In the genomic region with DNA sequence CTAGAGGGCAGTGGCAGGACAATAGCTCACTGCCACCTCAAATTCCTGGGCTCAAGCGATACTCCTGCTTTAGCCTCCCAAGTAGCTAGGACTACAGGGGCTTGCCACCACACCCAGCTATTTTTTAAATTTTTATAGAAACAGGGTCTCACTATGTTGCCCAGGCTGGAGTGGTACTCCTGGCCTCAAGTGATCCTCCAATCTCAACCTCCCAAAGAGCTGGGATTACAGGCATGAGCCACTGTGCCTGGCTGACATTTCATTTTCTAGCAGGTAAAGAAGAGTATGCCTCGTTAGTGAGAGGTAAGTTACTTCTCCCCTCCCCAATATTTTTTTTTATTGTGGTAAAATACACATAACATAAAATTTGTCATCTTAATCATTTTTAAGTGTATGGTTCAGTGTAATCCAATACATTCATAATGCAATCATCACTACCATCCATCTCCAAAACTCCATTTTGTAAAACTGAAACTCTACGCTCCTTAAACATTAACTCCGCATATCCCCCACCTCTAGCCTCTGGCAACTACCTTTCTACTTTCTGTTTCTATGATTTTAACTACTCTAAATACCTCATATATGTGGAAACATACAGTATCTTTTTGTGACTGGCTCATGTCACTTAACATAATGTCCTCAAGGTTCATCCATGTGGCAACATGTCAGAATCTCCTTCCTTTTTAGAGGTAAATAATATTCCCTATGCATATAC, we compare ENCODE assay signal across 28 cellular contexts. TPM values are rescaled to one million over a fixed set of nuclear protein-coding genes. Genes with fewer than 3 reads are reported as not detected.
DNase-seq lines count a peak whose midpoint lies in the region; ATAC-seq and TF ChIP-seq lines count a peak whose summit lies in the region.
"Had no signal": no experiment of that assay in that cellular context is flagged by ENCODE, and none has a peak within 500 bp of the region (broad histone marks: within the 10 kb centered on the region; RNA-seq: fewer than 3 reads in every experiment).

No MANE protein-coding gene starts in this region.

- no peak overlapping the region for H3K4me3 ChIP-seq in left lung
- H3K4me3 ChIP-seq: colonic mucosa, HAP-1, lung, psoas muscle, stomach, transverse colon had no signal

- no peaks in the 10 kb centered on the region for H3K4me1 ChIP-seq in left lung
- H3K4me1 ChIP-seq: colonic mucosa, HAP-1, psoas muscle had no signal

- no peak overlapping the region for H3K27ac ChIP-seq in left lung
- H3K27ac ChIP-seq: colonic mucosa, psoas muscle, stomach, transverse colon had no signal

- H3K4me1 Mint-ChIP-seq in central memory CD8-positive, alpha-beta T cell: peaks cover 58% of the 10 kb centered on the region

- H3K36me3 Mint-ChIP-seq in central memory CD8-positive, alpha-beta T cell (ENCODE audit: insufficient read depth): peaks cover 9% of the 10 kb centered on the region

- no peaks in the 10 kb centered on the region for H3K27me3 Mint-ChIP-seq in central memory CD8-positive, alpha-beta T cell
- H3K27me3 Mint-ChIP-seq: IgD-negative memory B cell had no signal

- intact Hi-C loops in left lung (cut with DNase I): no loop called here

- H3K4me3 Mint-ChIP-seq in central memory CD8-positive, alpha-beta T cell: no peak overlapping the region

- no peaks in the 10 kb centered on the region for H3K9me3 Mint-ChIP-seq in central memory CD8-positive, alpha-beta T cell
- H3K9me3 Mint-ChIP-seq: IgD-negative memory B cell had no signal

- H3K27me3 ChIP-seq in left lung: no peaks in the 10 kb centered on the region
- H3K27me3 ChIP-seq: colonic mucosa, stomach, transverse colon had no signal

- ATAC-seq in GM18861 (IDR thresholded peaks at IDR 0.05; ENCODE audit: unreplicated experiment): peak; percentile 52
- ATAC-seq in GM19463 (IDR thresholded peaks at IDR 0.05; ENCODE audit: unreplicated experiment): peak; percentile 67
- peak; percentile 53 for ATAC-seq in HG03159 (IDR thresholded peaks at IDR 0.05; ENCODE audit: unreplicated experiment)
- ATAC-seq in central memory CD8-positive, alpha-beta T cell (replicated peaks; ENCODE audit: extremely low read depth, poor library complexity, severe bottlenecking): no peak
- no peak for ATAC-seq in left lung
- ATAC-seq: psoas muscle, Right ventricle myocardium inferior had no signal

- H3K27ac Mint-ChIP-seq in central memory CD8-positive, alpha-beta T cell (ENCODE audit: low read depth): peak overlapping the region; percentile 63

- DNase-seq in central memory CD8-positive, alpha-beta T cell (ENCODE audit: low spot score in 2 of 2): no peak
- no peak for DNase-seq in hippocampal formation (lab: John Stamatoyannopoulos, UW)
- DNase-seq in left lung: no peak
- no peak for DNase-seq in NCI-H146 treated with DMSO at 0.1 percent for 48 hours (lab: John Stamatoyannopoulos, UW; ENCODE audit: unreplicated experiment)
- DNase-seq: activated CD4-positive, alpha-beta T cell treated with anti-CD3 and anti-CD28 coated beads, Interleukin-2, amount 50 U/mL, for 48 hours; activated CD4-positive, CD25-positive, alpha-beta regulatory T cell; activated CD8-positive, alpha-beta memory T cell treated with anti-CD3 and anti-CD28 coated beads, Interleukin-2, amount 50 U/mL, for 4 hours; activated effector memory CD4-positive, alpha-beta T cell treated with anti-CD3 and anti-CD28 coated beads, Interleukin-2, amount 50 U/mL, for 16 hours; amniotic stem cell; colonic mucosa; effector memory CD4-positive, alpha-beta T cell; erythroblast; head of caudate nucleus; kidney glomerular epithelial cell; NCI-H1092 treated with DMSO at 0.1 percent for 48 hours; NCI-H2081; NCI-H345; NCI-H774; psoas muscle; stomach; transverse colon had no signal

- TF ChIP-seq CTCF in left lung (IDR thresholded peaks at IDR 0.05): no peak

- no peaks in the 10 kb centered on the region for H3K36me3 ChIP-seq in left lung
- H3K36me3 ChIP-seq: colonic mucosa, HAP-1, stomach, transverse colon had no signal

- no peaks in the 10 kb centered on the region for H3K9me3 ChIP-seq in left lung
- H3K9me3 ChIP-seq: colonic mucosa, HAP-1, psoas muscle, stomach, transverse colon had no signal

RNA-seq across cellular contexts. Expression of gene ZZZ3, which starts 22.4 kb away (rescaled TPM):
- 10 to 100 TPM; 36.3 to 42.3 TPM for total RNA-seq in left lung

Comparison
In these comparisons a context has a peak if more than half of its experiments do, and no peak if none do; other contexts are left out.
1. ATAC-seq: peak in GM18861 (single experiment), GM19463 (single experiment) and HG03159 (single experiment); none in central memory CD8-positive, alpha-beta T cell (single experiment) and left lung (single experiment).